ENCODE assay signal across 12 cellular contexts in genomic region chr7:155372782-155373358, GRCh38.
DNase-seq lines count a peak whose midpoint lies in the region; ATAC-seq and TF ChIP-seq lines count a peak whose summit lies in the region.
"Had no signal": no experiment of that assay in that cellular context is flagged by ENCODE, and none has a peak within 500 bp of the region (broad histone marks: within the 10 kb centered on the region; RNA-seq: fewer than 3 reads in every experiment).

No MANE protein-coding gene starts in this region.

- peaks cover 72% of the 10 kb centered on the region for H3K27me3 Mint-ChIP-seq in activated CD4-positive, alpha-beta T cell treated with anti-CD3 and anti-CD28 coated beads for 36 hours

- peak overlapping the region; percentile 38 for H3K4me3 Mint-ChIP-seq in activated CD4-positive, alpha-beta T cell treated with anti-CD3 and anti-CD28 coated beads for 36 hours

- H3K36me3 ChIP-seq in MM.1S (replicated peaks; ENCODE audit: insufficient read depth, low read length) (no peaks in the 10 kb centered on the region), spleen (no peaks in the 10 kb centered on the region)

- H3K27me3 ChIP-seq in MM.1S (replicated peaks; ENCODE audit: insufficient read depth, low read length) (peaks cover 87% of the 10 kb centered on the region), right cardiac atrium (ENCODE audit: control insufficient read depth, insufficient read depth) (no peaks in the 10 kb centered on the region), spleen (replicated peaks in 1 of 7) (peaks cover 8 to 95% (median 82%) of the 10 kb centered on the region in 7 donors)

- POLR2A ChIA-PET in activated CD4-positive, alpha-beta T cell treated with anti-CD3 and anti-CD28 coated beads for 36 hours (lab: Charles Lee), result no interaction called here

- H3K9me3 ChIP-seq in MM.1S (replicated peaks; ENCODE audit: insufficient read depth, low read length) (no peaks in the 10 kb centered on the region), right cardiac atrium (ENCODE audit: control insufficient read depth, low read length) (no peaks in the 10 kb centered on the region), spleen (no peaks in the 10 kb centered on the region)

- 0 out of 2 replicates have a peak overlapping the region, but pooled peaks have one; percentile 63 for H2AFZ ChIP-seq in MM.1S (ENCODE audit: low read length)

- H3K4me3 ChIP-seq in MM.1S (ENCODE audit: low read length), result peak overlapping the region; percentile 41
- H3K4me3 ChIP-seq in right cardiac atrium (ENCODE audit: low read length), result peak overlapping the region; percentile 45
- peak overlapping the region in 7 of 8 donors; percentile 0 to 63 (median 32) for H3K4me3 ChIP-seq in spleen

- H3F3A ChIP-seq in MM.1S (ENCODE audit: insufficient read depth, low read length), result no peaks in the 10 kb centered on the region

- no peaks in the 10 kb centered on the region for H3K36me3 Mint-ChIP-seq in activated CD4-positive, alpha-beta T cell treated with anti-CD3 and anti-CD28 coated beads for 36 hours (ENCODE audit: low read depth)

- H3K9me2 ChIP-seq in MM.1S (replicated peaks; ENCODE audit: insufficient read depth, low read length), result no peaks in the 10 kb centered on the region

- WGBS in right cardiac atrium, result 4% methylated on average over 28 of the region's 28 CpGs
- 3 to 5% (median 4%) methylated on average over 28 of the region's 28 CpGs for WGBS in spleen, 5 donors

- no peak for ATAC-seq in activated CD4-positive, alpha-beta T cell treated with anti-CD3 and anti-CD28 coated beads for 36 hours
- no peak for ATAC-seq in right cardiac atrium

- H3K27ac Mint-ChIP-seq in activated CD4-positive, alpha-beta T cell treated with anti-CD3 and anti-CD28 coated beads for 36 hours, result no peak overlapping the region

- H3K4me1 ChIP-seq in MM.1S (ENCODE audit: low read length) (no peaks in the 10 kb centered on the region), right cardiac atrium (ENCODE audit: control insufficient read depth, insufficient read depth, low read length) (peaks cover 2% of the 10 kb centered on the region), spleen (peaks cover 35 to 60% (median 51%) of the 10 kb centered on the region in 6 donors)

- TF ChIP-seq POLR2A in spleen (IDR thresholded peaks at IDR 0.05), result no peak

- H3K27ac ChIP-seq in MM.1S (ENCODE audit: low read length) (no peak overlapping the region), right cardiac atrium (ENCODE audit: low read length) (no peak overlapping the region), spleen (no peak overlapping the region)
- H3K27ac ChIP-seq: VCaP had no signal

- no peak overlapping the region for H3K9ac ChIP-seq in MM.1S (ENCODE audit: low read length)

- TF ChIP-seq CTCF in MM.1S (IDR thresholded peaks at IDR 0.05; ENCODE audit: low read length) (no peak), spleen (IDR thresholded peaks at IDR 0.05 in 8 of 11, conservative IDR thresholded peaks at IDR 0.05 in 3 of 11) (peak in 2 of 11 experiments; percentile 11 to 18)

- peaks cover 29% of the 10 kb centered on the region for H3K4me1 Mint-ChIP-seq in activated CD4-positive, alpha-beta T cell treated with anti-CD3 and anti-CD28 coated beads for 36 hours

- no peaks in the 10 kb centered on the region for H4K20me1 ChIP-seq in MM.1S (ENCODE audit: insufficient read depth, low read length)

- intact Hi-C loops in activated CD4-positive, alpha-beta T cell treated with anti-CD3 and anti-CD28 coated beads for 36 hours (cut with DNase I, micrococcal nuclease), result loop anchor here (5.0 to 10.0 kb wide), 5 partner anchors 362 to 1644 kb away; no protein-coding TSS in a partner anchor
- intact Hi-C loops in right cardiac atrium (cut with DNase I), result no loop called here
- intact Hi-C loops in spleen (cut with DNase I; ENCODE audit: low total_unique reads), result loop anchor here (10.0 kb wide), 1 partner anchor 92 kb away; no protein-coding TSS in a partner anchor

- CTCF ChIA-PET in activated CD4-positive, alpha-beta T cell treated with anti-CD3 and anti-CD28 coated beads for 36 hours (lab: Charles Lee), result interaction anchor here (0.6 to 2.6 kb wide), 7 partner anchors 8 to 445 kb away, joined by 3 to 11 read pairs (median 4); no protein-coding TSS in a partner anchor

- no peaks in the 10 kb centered on the region for H3K79me2 ChIP-seq in MM.1S (ENCODE audit: low read length)

- DNase-seq in activated CD4-positive, alpha-beta T cell treated with anti-CD3 and anti-CD28 coated beads for 36 hours, result no peak
- no peak for DNase-seq in activated CD4-positive, alpha-beta T cell treated with anti-CD3 and anti-CD28 coated beads, Interleukin-2, amount 50 U/mL, for 4 hours
- no peak for DNase-seq in MM.1S
- no peak for DNase-seq in right cardiac atrium
- no peak for DNase-seq in spleen
- DNase-seq in NCI-H446 treated with DMSO at 0.1 percent for 48 hours (lab: John Stamatoyannopoulos, UW), result no peak
- DNase-seq in activated gamma-delta T cell (lab: John Stamatoyannopoulos, UW), result no peak
- DNase-seq in NCI-H1092 (lab: John Stamatoyannopoulos, UW), result no peak
- DNase-seq: caudate nucleus, hypothalamus, NCI-H774 had no signal

- no peaks in the 10 kb centered on the region for H3K9me3 Mint-ChIP-seq in activated CD4-positive, alpha-beta T cell treated with anti-CD3 and anti-CD28 coated beads for 36 hours (ENCODE audit: low read depth)

- H3K4me2 ChIP-seq in MM.1S (ENCODE audit: low read depth, low read length), result peak overlapping the region; percentile 73

Comparison
In these comparisons a context has a peak if more than half of its experiments do, and no peak if none do; other contexts are left out.
1. intact Hi-C loops: an anchor here in activated CD4-positive, alpha-beta T cell treated with anti-CD3 and anti-CD28 coated beads for 36 hours (5.0 to 10.0 kb wide) and spleen (10.0 kb wide); none called in right cardiac atrium.